Comparison of ENCODE assay signal across 2 cellular contexts in genomic region chr9:98709968-98710965, GRCh38.
A peak's percentile ranks its signal among the peaks of the same experiment; 100 is the strongest.
TF ChIP-seq lines count a peak whose summit lies in the region.

No MANE protein-coding gene starts in this region.

TF ChIP-seq in HEK293, 187 proteins besides CTCF, POLR2A, EP300 and RAD21 (continued from another document):
- TF ChIP-seq ZNF280C (tag by site-specific recombination; IDR thresholded peaks at IDR 0.05) (no peak), ZNF121 (tag by site-specific recombination; IDR thresholded peaks at IDR 0.05) (no peak), ZNF513 (tag by site-specific recombination; IDR thresholded peaks at IDR 0.05) (0 out of 2 replicates have a peak, but pooled peaks have one; percentile 16), ZNF514 (tag by site-specific recombination; IDR thresholded peaks at IDR 0.05) (no peak)

TF ChIP-seq in WTC11, 78 proteins besides CTCF, POLR2A, EP300 and RAD21 (continued from another document):
- TF ChIP-seq ZNF532 (CRISPR knock-in tag; IDR thresholded peaks at IDR 0.05; ENCODE audit: borderline replicate concordance) (no peak), JUN (CRISPR knock-in tag; IDR thresholded peaks at IDR 0.05) (no peak), PRRX2 (CRISPR knock-in tag; IDR thresholded peaks at IDR 0.05) (no peak), ERG (CRISPR knock-in tag; IDR thresholded peaks at IDR 0.05) (no peak), ZBTB43 (CRISPR knock-in tag; IDR thresholded peaks at IDR 0.05) (peak; percentile 64; the same call in 1 of the 2 replicates), ZBTB21 (CRISPR knock-in tag; IDR thresholded peaks at IDR 0.05; ENCODE audit: borderline replicate concordance) (no peak)
